1 cellular context compared by ENCODE assay signal in the genomic region with DNA sequence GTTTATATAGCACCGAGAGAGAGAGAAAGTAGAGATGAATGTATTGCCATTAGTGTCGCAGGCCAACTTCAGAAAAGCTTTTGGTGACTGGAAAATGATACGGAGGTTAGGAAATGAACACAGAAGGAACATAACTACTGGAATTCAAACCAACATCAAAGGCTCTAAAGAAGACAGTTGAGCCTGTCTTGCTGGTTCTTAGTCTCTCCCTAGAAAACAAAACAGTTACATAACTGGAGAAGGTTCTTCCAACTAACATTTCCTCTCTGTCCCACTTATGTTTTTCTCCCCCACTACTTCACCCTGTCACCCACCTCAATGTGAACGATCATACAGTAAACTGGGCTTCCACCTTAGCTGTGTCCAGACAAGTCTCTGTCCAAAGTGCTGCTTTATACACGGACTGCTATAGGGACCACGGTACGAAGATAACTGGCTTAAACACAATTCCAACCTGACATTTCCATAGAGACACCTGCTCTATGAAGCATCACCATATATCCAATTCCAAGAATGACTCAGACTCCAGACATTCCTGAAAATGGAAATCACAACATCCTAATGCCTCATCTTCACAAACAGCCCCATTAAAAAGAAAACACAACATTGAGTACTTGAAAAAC.
TF ChIP-seq lines count a peak whose summit lies in the region.

No MANE protein-coding gene starts in this region.

TF ChIP-seq in endothelial cell of umbilical vein, 7 proteins besides CTCF, POLR2A, EP300 and RAD21:
- no peak for TF ChIP-seq GATA2 (IDR thresholded peaks at IDR 0.05; ENCODE audit: insufficient read depth, insufficient read length, low read depth, low read length)
- no peak for TF ChIP-seq JUN (IDR thresholded peaks at IDR 0.05; ENCODE audit: borderline replicate concordance, insufficient read depth, insufficient read length, low read depth)
- TF ChIP-seq MYC (IDR thresholded peaks at IDR 0.05; ENCODE audit: low read depth, low read length) = no peak
- TF ChIP-seq POLR2AphosphoS5 (IDR thresholded peaks at IDR 0.05; ENCODE audit: insufficient read depth, low read depth, low read length) = no peak
- no peak for TF ChIP-seq EZH2 (IDR thresholded peaks at IDR 0.05; ENCODE audit: borderline replicate concordance, low read depth, low read length, severe bottlenecking)
- no peak for TF ChIP-seq FOS (IDR thresholded peaks at IDR 0.05; ENCODE audit: borderline replicate concordance, insufficient read depth, low read length)
- TF ChIP-seq MAX (IDR thresholded peaks at IDR 0.05; ENCODE audit: insufficient read depth, insufficient read length) = no peak
TF ChIP-seq in endothelial cell of umbilical vein: peak in this region for 0.
